8 cellular contexts compared by ENCODE assay signal in the genomic region with DNA sequence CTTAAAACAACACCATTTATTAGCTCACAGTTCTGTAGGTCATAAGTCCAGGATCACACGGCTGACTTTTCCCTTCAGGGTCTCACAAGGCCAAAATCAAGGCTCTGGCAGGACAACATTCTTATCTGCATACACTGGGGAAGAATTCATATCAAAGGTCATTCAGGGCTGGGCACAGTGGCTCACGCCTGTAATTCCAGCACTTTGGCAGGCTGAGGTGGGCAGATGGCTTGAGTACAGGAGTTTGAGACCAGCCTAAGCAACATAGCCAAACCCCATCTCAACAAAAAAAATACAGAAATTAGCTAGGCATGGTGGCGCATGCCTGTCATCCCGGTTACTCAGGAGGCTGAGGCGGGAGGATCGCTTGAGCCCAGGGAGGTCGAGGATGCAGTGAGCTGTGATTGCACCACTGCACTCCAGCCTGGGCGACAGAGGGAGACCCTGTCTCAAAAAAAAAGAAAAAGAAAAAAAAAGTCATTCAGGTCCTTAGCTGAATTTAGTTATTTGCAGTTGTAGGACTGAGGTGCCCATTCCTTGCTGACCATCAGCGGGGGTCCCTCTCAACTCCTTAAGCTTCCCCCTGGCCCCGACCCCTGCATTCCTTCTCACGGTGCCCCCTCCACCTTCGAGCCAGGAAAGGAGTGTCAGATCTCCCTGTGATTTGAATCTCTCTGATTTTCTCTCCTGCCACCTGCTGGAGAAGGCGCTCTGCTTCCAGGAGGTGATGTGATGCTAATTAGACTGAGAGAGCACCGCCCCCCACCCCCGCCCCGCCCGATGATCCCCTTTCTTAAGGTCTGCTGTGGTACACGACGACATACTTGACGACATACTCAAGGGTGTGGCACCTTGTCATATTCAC.
DNase-seq lines count a peak whose midpoint lies in the region; ATAC-seq and TF ChIP-seq lines count a peak whose summit lies in the region.

No MANE protein-coding gene starts in this region.

- WGBS in lower leg skin, 2 donors, result 63 to 66% methylated on average over 20 of the region's 20 CpGs

- no peak for TF ChIP-seq POLR2A in lower leg skin (IDR thresholded peaks at IDR 0.05)

- no peaks in the 10 kb centered on the region for H3F3A ChIP-seq in neural progenitor cell (ENCODE audit: low read depth)

- intact Hi-C loops in lower leg skin (cut with DNase I; ENCODE audit: low total_unique reads), result no loop called here

- no peaks in the 10 kb centered on the region for H3K9me3 Mint-ChIP-seq in neural progenitor cell

- H3K36me3 Mint-ChIP-seq in neural progenitor cell, result no peaks in the 10 kb centered on the region

- no peaks in the 10 kb centered on the region for H3K27me3 ChIP-seq in neural progenitor cell

- TF ChIP-seq CTCF in epithelial cell of esophagus (IDR thresholded peaks at IDR 0.05; ENCODE audit: insufficient read depth, low read depth, low read length, missing control alignments) (peak; percentile 51), neural progenitor cell (IDR thresholded peaks at IDR 0.05) (peak; percentile 54), lower leg skin (IDR thresholded peaks at IDR 0.05) (peak in 1 of 3 donors; percentile 44)

- DNase-seq in ELR (ENCODE audit: low read depth) (peak; percentile 30), NCI-H1694 (lab: John Stamatoyannopoulos, UW) (peak; percentile 46), epithelial cell of esophagus (ENCODE audit: low read depth) (peak; percentile 55), neural progenitor cell (ENCODE audit: low spot score) (peak; percentile 79), lower leg skin (ENCODE audit: low spot score in 2 of 2) (no peak), NCI-H2107 (lab: John Stamatoyannopoulos, UW) (no peak), T-helper 9 cell (no peak)

- no peak overlapping the region for H3K27ac ChIP-seq in neural progenitor cell

- H3K4me2 ChIP-seq in neural progenitor cell, result peak overlapping the region; percentile 29

- no peak for ATAC-seq in GM21576 (IDR thresholded peaks at IDR 0.05; ENCODE audit: unreplicated experiment)

- H3K27ac Mint-ChIP-seq in neural progenitor cell, result no peak overlapping the region

- H3K79me2 ChIP-seq in neural progenitor cell (ENCODE audit: low read depth), result no peaks in the 10 kb centered on the region

- no peak overlapping the region for H2AFZ ChIP-seq in neural progenitor cell (replicated peaks)

- no peaks in the 10 kb centered on the region for H3K36me3 ChIP-seq in neural progenitor cell

- H3K9ac ChIP-seq in neural progenitor cell, result no peak overlapping the region

- no peaks in the 10 kb centered on the region for H3K9me3 ChIP-seq in neural progenitor cell (ENCODE audit: low read depth)

- H3K4me3 Mint-ChIP-seq in neural progenitor cell, result no peak overlapping the region

- peaks cover 2% of the 10 kb centered on the region for H3K4me1 Mint-ChIP-seq in neural progenitor cell

- H3K27me3 Mint-ChIP-seq in neural progenitor cell (ENCODE audit: insufficient read depth, low read depth), result peaks cover 2% of the 10 kb centered on the region

- no peaks in the 10 kb centered on the region for H4K20me1 ChIP-seq in neural progenitor cell (ENCODE audit: low read depth)

- no peaks in the 10 kb centered on the region for H3K4me1 ChIP-seq in neural progenitor cell

- no peak overlapping the region for H3K4me3 ChIP-seq in epithelial cell of esophagus (ENCODE audit: low read length)
- H3K4me3 ChIP-seq in neural progenitor cell, result no peak overlapping the region
- H3K4me3 ChIP-seq in lower leg skin (ENCODE audit: low read depth, poor library complexity, severe bottlenecking), result no peak overlapping the region

Comparison
In these comparisons a context has a peak if more than half of its experiments do, and no peak if none do; other contexts are left out.
1. DNase-seq: peak in ELR (single experiment), NCI-H1694 (single experiment), epithelial cell of esophagus (single experiment) and neural progenitor cell (single experiment); none in lower leg skin (0 of 2), NCI-H2107 (single experiment) and T-helper 9 cell (single experiment).